Comparison of ENCODE assay signal across 21 cellular contexts in genomic region chr19:46892252-46893179, GRCh38. TPM values are rescaled to one million over a fixed set of nuclear protein-coding genes. Genes with fewer than 3 reads are reported as not detected.
DNase-seq lines count a peak whose midpoint lies in the region; ATAC-seq, FAIRE-seq and TF ChIP-seq lines count a peak whose summit lies in the region.
"Had no signal": no experiment of that assay in that cellular context is flagged by ENCODE, and none has a peak within 500 bp of the region (broad histone marks: within the 10 kb centered on the region; RNA-seq: fewer than 3 reads in every experiment).

No MANE protein-coding gene starts in this region.

- SMC1A ChIA-PET in GM12878 (lab: Charles Lee; ENCODE audit: uncharacterized antibody, unreplicated experiment): interaction anchor here (0.6 to 2.0 kb wide), 7 partner anchors 9 to 231 kb away, joined by 3 to 6 read pairs (median 3); no protein-coding TSS in a partner anchor

- no TSS peak for BruUV-seq in GM12878 (replicated peaks; lab: Mats Ljungman, UMichigan)

- no peaks in the 10 kb centered on the region for H3K36me3 ChIP-seq in GM12878 (ENCODE audit: control insufficient read depth in 2 of 2, insufficient read depth in 2 of 2, low read length in 1 of 2)
- H3K36me3 ChIP-seq: adrenal gland, heart right ventricle, transverse colon had no signal

- no peak for TF ChIP-seq EP300 in GM12878 (IDR thresholded peaks at IDR 0.05; ENCODE audit: borderline replicate concordance in 1 of 2, control insufficient read depth in 1 of 2, low read depth in 2 of 2, low read length in 2 of 2)

- RAD21 ChIA-PET in GM12878 (lab: Charles Lee; ENCODE audit: unreplicated experiment): interaction anchor here (0.7 to 1.8 kb wide), 2 partner anchors 29 to 36 kb away, joined by 3 to 6 read pairs; no protein-coding TSS in a partner anchor

- H3K27ac ChIP-seq in GM12878 (ENCODE audit: control insufficient read depth, insufficient read depth): peak overlapping the region; percentile 24; the same call in 1 of the 2 replicates
- H3K27ac ChIP-seq: adrenal gland, heart right ventricle had no signal

- FAIRE-seq in GM12878 (lab: Jason Lieb, UNC) (no peak), H54 (lab: Jason Lieb, UNC) (no peak)
- FAIRE-seq: kidney had no signal

- H3K27me3 Mint-ChIP-seq in activated CD8-positive, alpha-beta memory T cell treated with anti-CD3 and anti-CD28 coated beads, Interleukin-2, amount 10 ng/mL, durations not matched to agents 7 days and 5 days: no peaks in the 10 kb centered on the region
- H3K27me3 Mint-ChIP-seq: CD4-positive, alpha-beta T cell; IgD-negative memory B cell had no signal

- TF ChIP-seq POLR2A in GM12878 (IDR thresholded peaks at IDR 0.05; ENCODE audit: low read depth, low read length): no peak
- no peak for TF ChIP-seq POLR2A in H54 (IDR thresholded peaks at IDR 0.05; ENCODE audit: low read depth, low read length)

- H4K20me1 ChIP-seq in GM12878 (ENCODE audit: control insufficient read depth, insufficient read depth): no peaks in the 10 kb centered on the region; the same call in 1 of the 2 replicates

- peaks cover 1% of the 10 kb centered on the region for H3K36me3 Mint-ChIP-seq in activated CD8-positive, alpha-beta memory T cell treated with anti-CD3 and anti-CD28 coated beads, Interleukin-2, amount 10 ng/mL, durations not matched to agents 7 days and 5 days
- H3K36me3 Mint-ChIP-seq: IgD-negative memory B cell had no signal

- no peaks in the 10 kb centered on the region for H3K9me3 ChIP-seq in GM12878 (replicated peaks; ENCODE audit: control insufficient read depth, insufficient read depth, low read length)
- H3K9me3 ChIP-seq: adrenal gland, transverse colon had no signal

- intact Hi-C loops in GM12878 (cut with micrococcal nuclease; ENCODE audit: unreplicated experiment): no loop called here

- CTCF ChIA-PET in activated CD8-positive, alpha-beta memory T cell treated with anti-CD3 and anti-CD28 coated beads, Interleukin-2, amount 10 ng/mL, durations not matched to agents 7 days and 5 days (lab: Charles Lee): interaction anchor here (0.7 to 0.9 kb wide), 3 partner anchors 10 to 138 kb away, joined by 3 to 4 read pairs (median 4); no protein-coding TSS in a partner anchor
- CTCF ChIA-PET in GM12878 (lab: Yijun Ruan, JAX): interaction anchor here (0.6 to 0.8 kb wide), 2 partner anchors 27 to 138 kb away, joined by 3 read pairs; no protein-coding TSS in a partner anchor

- H2AFZ ChIP-seq in GM12878 (ENCODE audit: control insufficient read depth, low read depth, low read length): 0 out of 2 replicates have a peak overlapping the region, but pooled peaks have one; percentile 2

- H3K4me3 ChIP-seq in GM12878: peak overlapping the region; percentile 46; the same call in 1 of the 2 replicates
- H3K4me3 ChIP-seq: adrenal gland, heart right ventricle, transverse colon had no signal

- H3K9ac ChIP-seq in GM12878 (ENCODE audit: control insufficient read depth, insufficient read depth, low read length): no peak overlapping the region

- H3K4me1 ChIP-seq in GM12878 (ENCODE audit: control insufficient read depth, insufficient read depth, low read length): peaks cover 15% of the 10 kb centered on the region

- H3K4me1 Mint-ChIP-seq in activated CD8-positive, alpha-beta memory T cell treated with anti-CD3 and anti-CD28 coated beads, Interleukin-2, amount 10 ng/mL, durations not matched to agents 7 days and 5 days: peaks cover 11% of the 10 kb centered on the region

- in situ Hi-C loops in GM12878 (cut with MboI): no loop called here

- peaks cover 24% of the 10 kb centered on the region for H3K79me2 ChIP-seq in GM12878 (ENCODE audit: control insufficient read depth, insufficient read depth, low read length)

- H3K27me3 ChIP-seq in GM12878 (replicated peaks in 1 of 2; ENCODE audit: control insufficient read depth in 2 of 2, insufficient read depth in 2 of 2, low read length in 1 of 2): no peaks in the 10 kb centered on the region
- H3K27me3 ChIP-seq: adrenal gland, heart right ventricle, transverse colon had no signal

- no peaks in the 10 kb centered on the region for H3K9me3 Mint-ChIP-seq in activated CD8-positive, alpha-beta memory T cell treated with anti-CD3 and anti-CD28 coated beads, Interleukin-2, amount 10 ng/mL, durations not matched to agents 7 days and 5 days (ENCODE audit: low read depth)
- H3K9me3 Mint-ChIP-seq: CD4-positive, alpha-beta T cell; IgD-negative memory B cell; T-helper 2 cell treated with Interferon-gamma antibody and Interleukin-4, amounts not matched to agents 5 μg/mL and 100 μg/mL, for 36 hours had no signal

- H3K4me3 Mint-ChIP-seq in activated CD8-positive, alpha-beta memory T cell treated with anti-CD3 and anti-CD28 coated beads, Interleukin-2, amount 10 ng/mL, durations not matched to agents 7 days and 5 days: no peak overlapping the region
- H3K4me3 Mint-ChIP-seq: CD4-positive, alpha-beta T cell; T-helper 2 cell treated with Interferon-gamma antibody and Interleukin-4, amounts not matched to agents 5 μg/mL and 100 μg/mL, for 36 hours had no signal

- POLR2A ChIA-PET in GM12878 (lab: Charles Lee): interaction anchor here (0.6 to 0.7 kb wide), 3 partner anchors 16 to 1438 kb away, joined by 3 read pairs; no protein-coding TSS in a partner anchor

- no peak for TF ChIP-seq CTCF in GM12878 (IDR thresholded peaks at IDR 0.05 in 2 of 3, conservative IDR thresholded peaks at IDR 0.05 in 1 of 3; ENCODE audit: control insufficient read depth in 2 of 3, extremely low read depth in 1 of 3, insufficient read depth in 1 of 3, low read depth in 3 of 3, low read length in 3 of 3)

- H3K4me2 ChIP-seq in GM12878 (ENCODE audit: control insufficient read depth, insufficient read depth): peak overlapping the region; percentile 85

- H3K27ac Mint-ChIP-seq in activated CD8-positive, alpha-beta memory T cell treated with anti-CD3 and anti-CD28 coated beads, Interleukin-2, amount 10 ng/mL, durations not matched to agents 7 days and 5 days: no peak overlapping the region
- H3K27ac Mint-ChIP-seq: CD4-positive, alpha-beta T cell; T-helper 2 cell treated with Interferon-gamma antibody and Interleukin-4, amounts not matched to agents 5 μg/mL and 100 μg/mL, for 36 hours had no signal

- no peak for ATAC-seq in activated CD8-positive, alpha-beta memory T cell treated with anti-CD3 and anti-CD28 coated beads, Interleukin-2, amount 10 ng/mL, durations not matched to agents 7 days and 5 days
- ATAC-seq in GM12878 (peak; percentile 73), GM18868 (IDR thresholded peaks at IDR 0.05; ENCODE audit: unreplicated experiment) (no peak)
- ATAC-seq: heart right ventricle; stimulated activated naive CD8-positive, alpha-beta T cell treated with anti-CD3 and anti-CD28 coated beads, Interleukin-15, Interleukin-2, amounts not matched to agents 100 U/mL and 50 U/mL, for 24 hours had no signal

- 33% methylated on average over 9 of the region's 11 CpGs for WGBS in GM12878 (ENCODE audit: insufficient coverage, insufficient replicate concordance, low lambda C conversion rate, missing lambda C conversion rate)

- peak; percentile 32 for DNase-seq in activated CD8-positive, alpha-beta memory T cell treated with anti-CD3 and anti-CD28 coated beads for 24 hours
- no peak for DNase-seq in activated CD8-positive, alpha-beta memory T cell treated with anti-CD3 and anti-CD28 coated beads, Interleukin-2, amount 10 ng/mL, durations not matched to agents 7 days and 5 days
- DNase-seq in NCI-H187 (lab: John Stamatoyannopoulos, UW) (peak; percentile 70 to 90), GM12878 (ENCODE audit: low read depth, low spot score) (peak; percentile 48), H54 (ENCODE audit: insufficient read length, low spot score) (no peak), NCI-H128 (lab: John Stamatoyannopoulos, UW; ENCODE audit: unreplicated experiment) (no peak), amygdala (lab: John Stamatoyannopoulos, UW) (no peak)
- DNase-seq: activated CD4-positive, alpha-beta T cell treated with anti-CD3 and anti-CD28 coated beads for 1 hour; activated effector memory CD4-positive, alpha-beta T cell treated with Interleukin-2 at 50 U/mL for 16 hours; adrenal gland; caudate nucleus; CD4-positive, alpha-beta T cell; heart right ventricle; kidney; mesendoderm; NCI-H1048; stimulated activated naive CD8-positive, alpha-beta T cell treated with anti-CD3 and anti-CD28 coated beads, Interleukin-15, Interleukin-2, amounts not matched to agents 100 U/mL and 50 U/mL, for 24 hours; transverse colon had no signal

- no peak for TF ChIP-seq RAD21 in GM12878 (IDR thresholded peaks at IDR 0.05; ENCODE audit: insufficient read depth, low read depth, low read length)

RNA-seq across cellular contexts. Expression of gene ARHGAP35, which starts 31.7 kb away (rescaled TPM):
- total RNA-seq in activated CD8-positive, alpha-beta memory T cell treated with anti-CD3 and anti-CD28 coated beads, Interleukin-2, amount 10 ng/mL, durations not matched to agents 7 days and 5 days: 10 to 100 TPM; 31.7 to 35.0 TPM
- 43.6 and 43.9 TPM in 2 replicates for total RNA-seq in GM12878 (2013; cell fraction: nucleolus; rRNA removed)
- 14.8 and 16.0 TPM in 2 replicates for total RNA-seq in GM12878 (2014; rRNA removed)
- 16.2 and 17.6 TPM in 2 replicates for total RNA-seq in GM12878 (2014; rRNA removed; fragmentation: Illumina TruSeq; extraction: Trizol)
- total RNA-seq in GM12878 (2021): 28.0 and 29.9 TPM in 2 replicates
- polyA plus RNA-seq in GM12878 (2011; ENCODE audit: low read depth): 6.8 TPM
- 8.4 and 11.8 TPM in 2 replicates for polyA plus RNA-seq in GM12878 (2011; rRNA removed)
- 8.6 and 9.5 TPM in 2 replicates for polyA plus RNA-seq in GM12878 (2011; cell fraction: cytosol; rRNA removed)
- 13.4 and 16.9 TPM in 2 replicates for polyA plus RNA-seq in GM12878 (2011; cell fraction: nucleus; rRNA removed)
- polyA plus RNA-seq in GM12878 (2012): 11.4 and 11.7 TPM in 2 replicates
- 15.3 and 18.6 TPM in 2 replicates for polyA plus RNA-seq in GM12878 (2014; fragmentation: Illumina TruSeq; extraction: Trizol)
- polyA plus RNA-seq in GM12878 (2014; fragmentation: Nextera tagmentation; extraction: Ambion mirVana): under 1 TPM; 0.85 to 0.95 TPM
- 11.3 and 13.6 TPM in 2 replicates for polyA plus RNA-seq in GM12878 (2014; rRNA removed)
- polyA plus RNA-seq in GM12878 (2016; fragmentation: Nextera tagmentation; extraction: Ambion mirVana): 1 to 10 TPM; 5.7 to 6.1 TPM
- polyA minus RNA-seq in GM12878 (2011; rRNA and poly(A)+ RNA removed): 27.0 and 31.1 TPM in 2 replicates
- 8.7 and 10.0 TPM in 2 replicates for polyA minus RNA-seq in GM12878 (2011; cell fraction: cytosol; rRNA and poly(A)+ RNA removed)
- 15.5 and 23.9 TPM in 2 replicates for polyA minus RNA-seq in GM12878 (2011; cell fraction: nucleus; rRNA and poly(A)+ RNA removed)

RNA-seq across cellular contexts. Expression of gene AP2S1, which starts 41.9 kb away (rescaled TPM):
- 100 to 1,000 TPM; 134 to 139 TPM for total RNA-seq in activated CD8-positive, alpha-beta memory T cell treated with anti-CD3 and anti-CD28 coated beads, Interleukin-2, amount 10 ng/mL, durations not matched to agents 7 days and 5 days
- 6.9 and 13.7 TPM in 2 replicates for total RNA-seq in GM12878 (2013; cell fraction: nucleolus; rRNA removed)
- 141 and 144 TPM in 2 replicates for total RNA-seq in GM12878 (2014; rRNA removed)
- 58.1 and 61.0 TPM in 2 replicates for total RNA-seq in GM12878 (2014; rRNA removed; fragmentation: Illumina TruSeq; extraction: Trizol)
- 121 and 140 TPM in 2 replicates for total RNA-seq in GM12878 (2021)
- 57.5 TPM for polyA plus RNA-seq in GM12878 (2011; ENCODE audit: low read depth)
- polyA plus RNA-seq in GM12878 (2011; rRNA removed): 65.3 and 87.2 TPM in 2 replicates
- 109 and 141 TPM in 2 replicates for polyA plus RNA-seq in GM12878 (2011; cell fraction: cytosol; rRNA removed)
- polyA plus RNA-seq in GM12878 (2011; cell fraction: nucleus; rRNA removed): 64.7 and 67.0 TPM in 2 replicates
- polyA plus RNA-seq in GM12878 (2012): 78.2 and 89.1 TPM in 2 replicates
- polyA plus RNA-seq in GM12878 (2014; fragmentation: Illumina TruSeq; extraction: Trizol): 29.3 and 50.5 TPM in 2 replicates
- 10 to 100 TPM; 10.8 to 46.6 TPM for polyA plus RNA-seq in GM12878 (2014; fragmentation: Nextera tagmentation; extraction: Ambion mirVana)
- 144 and 167 TPM in 2 replicates for polyA plus RNA-seq in GM12878 (2014; rRNA removed)
- polyA plus RNA-seq in GM12878 (2016; fragmentation: Nextera tagmentation; extraction: Ambion mirVana): 100 to 1,000 TPM; 228 to 239 TPM
- 37.4 and 51.6 TPM in 2 replicates for polyA minus RNA-seq in GM12878 (2011; rRNA and poly(A)+ RNA removed)
- 31.5 and 43.0 TPM in 2 replicates for polyA minus RNA-seq in GM12878 (2011; cell fraction: cytosol; rRNA and poly(A)+ RNA removed)
- 7.5 and 21.1 TPM in 2 replicates for polyA minus RNA-seq in GM12878 (2011; cell fraction: nucleus; rRNA and poly(A)+ RNA removed)

Comparison
In these comparisons a context has a peak if more than half of its experiments do, and no peak if none do; other contexts are left out.
1. DNase-seq: peak in activated CD8-positive, alpha-beta memory T cell treated with anti-CD3 and anti-CD28 coated beads for 24 hours (single experiment), NCI-H187 (2 of 2) and GM12878 (single experiment); none in activated CD8-positive, alpha-beta memory T cell treated with anti-CD3 and anti-CD28 coated beads, Interleukin-2, amount 10 ng/mL, durations not matched to agents 7 days and 5 days (single experiment), H54 (single experiment), NCI-H128 (single experiment) and amygdala (0 of 56).